1 cellular context compared by ENCODE assay signal in the genomic region with DNA sequence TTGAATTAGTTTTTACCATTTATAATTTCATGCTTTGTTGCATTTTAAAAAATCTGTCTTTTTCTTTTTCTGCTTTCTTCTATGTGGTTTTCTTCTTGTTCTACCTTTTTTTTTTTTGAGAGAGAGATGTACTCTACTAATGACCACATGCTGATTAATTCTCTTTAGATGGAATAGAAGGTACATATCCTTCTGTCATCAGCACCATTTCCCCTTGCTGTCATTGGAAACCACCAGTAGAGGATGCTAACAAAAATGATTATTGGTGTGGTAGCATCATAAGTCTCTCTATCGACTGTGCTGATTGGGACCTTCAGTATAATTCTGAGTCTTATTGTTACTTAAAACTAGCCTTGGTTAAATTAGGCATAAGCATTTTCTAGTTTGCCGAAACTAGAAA.
TF ChIP-seq lines count a peak whose summit lies in the region.

No MANE protein-coding gene starts in this region.

TF ChIP-seq in HepG2, 621 proteins besides CTCF, POLR2A, EP300 and RAD21 (continued from another document):
- TF ChIP-seq PREB (CRISPR knock-in tag; IDR thresholded peaks at IDR 0.05) (no peak), ZNF75D (CRISPR knock-in tag; IDR thresholded peaks at IDR 0.05; ENCODE audit: borderline replicate concordance) (no peak), SP4 (CRISPR knock-in tag; IDR thresholded peaks at IDR 0.05) (no peak), SOX5 (CRISPR knock-in tag; IDR thresholded peaks at IDR 0.05; ENCODE audit: borderline replicate concordance) (no peak), KMT2A (CRISPR knock-in tag; IDR thresholded peaks at IDR 0.05) (no peak), ZNF3 (CRISPR knock-in tag; IDR thresholded peaks at IDR 0.05) (no peak), ZNF703 (CRISPR knock-in tag; IDR thresholded peaks at IDR 0.05; ENCODE audit: borderline replicate concordance) (no peak), HNRNPL (IDR thresholded peaks at IDR 0.05; ENCODE audit: low read depth, low read length) (no peak), SNAPC4 (CRISPR knock-in tag; IDR thresholded peaks at IDR 0.05) (no peak), GABPB1 (CRISPR knock-in tag; IDR thresholded peaks at IDR 0.05) (no peak)
- TF ChIP-seq, protein P1, sequence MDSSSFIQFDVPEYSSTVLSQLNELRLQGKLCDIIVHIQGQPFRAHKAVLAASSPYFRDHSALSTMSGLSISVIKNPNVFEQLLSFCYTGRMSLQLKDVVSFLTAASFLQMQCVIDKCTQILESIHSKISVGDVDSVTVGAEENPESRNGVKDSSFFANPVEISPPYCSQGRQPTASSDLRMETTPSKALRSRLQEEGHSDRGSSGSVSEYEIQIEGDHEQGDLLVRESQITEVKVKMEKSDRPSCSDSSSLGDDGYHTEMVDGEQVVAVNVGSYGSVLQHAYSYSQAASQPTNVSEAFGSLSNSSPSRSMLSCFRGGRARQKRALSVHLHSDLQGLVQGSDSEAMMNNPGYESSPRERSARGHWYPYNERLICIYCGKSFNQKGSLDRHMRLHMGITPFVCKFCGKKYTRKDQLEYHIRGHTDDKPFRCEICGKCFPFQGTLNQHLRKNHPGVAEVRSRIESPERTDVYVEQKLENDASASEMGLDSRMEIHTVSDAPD (CRISPR knock-in tag; IDR thresholded peaks at IDR 0.05): no peak
